ENCODE assay signal across 8 cellular contexts in the genomic region with DNA sequence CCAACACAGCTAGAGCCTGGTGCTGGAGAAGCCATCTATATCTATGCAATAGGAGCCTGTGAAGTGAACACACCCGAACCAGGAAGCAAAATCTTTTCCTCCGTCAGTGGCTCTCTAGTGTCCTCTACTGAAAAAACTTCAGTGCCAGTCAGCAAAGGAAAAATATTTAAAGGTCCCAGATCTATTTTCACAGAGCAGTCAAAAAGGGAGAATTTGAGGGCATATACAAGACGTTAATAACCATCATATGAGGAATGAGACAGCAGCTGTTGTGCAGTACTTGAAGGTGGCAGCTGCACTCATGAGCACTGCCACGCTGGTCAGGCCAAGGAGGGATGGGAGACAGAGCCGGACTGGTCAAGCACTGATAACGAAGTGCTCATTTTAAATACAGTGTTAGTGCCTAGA. TPM values are rescaled to one million over a fixed set of nuclear protein-coding genes. Genes with fewer than 3 reads are reported as not detected.
DNase-seq lines count a peak whose midpoint lies in the region; ATAC-seq, FAIRE-seq and TF ChIP-seq lines count a peak whose summit lies in the region.

No MANE protein-coding gene starts in this region.

- H3K9me3 ChIP-seq in kidney (ENCODE audit: control insufficient read depth in 1 of 2, low read length in 2 of 2) = no peaks in the 10 kb centered on the region

- peaks cover 0 to 5% of the 10 kb centered on the region in 2 donors for H3K9me3 Mint-ChIP-seq in activated naive CD4-positive, alpha-beta T cell treated with anti-CD3 and anti-CD28 coated beads, Interleukin-2, amount 50 U/mL, for 72 hours

- TF ChIP-seq CTCF in LNCaP clone FGC (IDR thresholded peaks at IDR 0.05; ENCODE audit: control insufficient read depth, extremely low read depth, insufficient read depth) (peak; percentile 60), kidney (IDR thresholded peaks at IDR 0.05; ENCODE audit: borderline replicate concordance, extremely low read depth, insufficient read depth) (peak; percentile 20)

- peaks cover 9 to 46% of the 10 kb centered on the region in 2 donors for H3K36me3 Mint-ChIP-seq in activated naive CD4-positive, alpha-beta T cell treated with anti-CD3 and anti-CD28 coated beads, Interleukin-2, amount 50 U/mL, for 72 hours

- intact Hi-C loops in kidney (cut with DNase I) = no loop called here

- H3K27ac ChIP-seq in kidney (ENCODE audit: low read depth in 2 of 2, low read length in 2 of 2) = no peak overlapping the region

- ATAC-seq in activated naive CD4-positive, alpha-beta T cell treated with anti-CD3 and anti-CD28 coated beads, Interleukin-2, amount 50 U/mL, for 72 hours = peak; percentile 45 to 46
- ATAC-seq in GM19452 (IDR thresholded peaks at IDR 0.05; ENCODE audit: unreplicated experiment) (no peak), HG03521 (IDR thresholded peaks at IDR 0.05; ENCODE audit: unreplicated experiment) (no peak)

- H3K4me3 ChIP-seq in LNCaP clone FGC (ENCODE audit: low read depth, low read length) (no peak overlapping the region), kidney (ENCODE audit: low read length in 2 of 2) (no peak overlapping the region)

- no peak overlapping the region for H3K9ac ChIP-seq in kidney (ENCODE audit: low read length in 2 of 2)

- DNase-seq in DMS 273 (lab: John Stamatoyannopoulos, UW; ENCODE audit: unreplicated experiment) = peak; percentile 57
- DNase-seq in LNCaP clone FGC (ENCODE audit: low read depth) = peak; percentile 31
- DNase-seq in activated naive CD4-positive, alpha-beta T cell treated with anti-CD3 and anti-CD28 coated beads, Interleukin-2, amount 50 U/mL, for 72 hours (ENCODE audit: low spot score in 2 of 2) = no peak
- no peak for DNase-seq in kidney
- DNase-seq in activated CD8-positive, alpha-beta memory T cell treated with anti-CD3 and anti-CD28 coated beads, Interleukin-2, amount 50 U/mL, for 4 hours = no peak
- no peak for DNase-seq in GM03348 (ENCODE audit: low spot score)

- H3K27ac Mint-ChIP-seq in activated naive CD4-positive, alpha-beta T cell treated with anti-CD3 and anti-CD28 coated beads, Interleukin-2, amount 50 U/mL, for 72 hours = peak overlapping the region; percentile 24 to 58

- H3K4me1 ChIP-seq in kidney (ENCODE audit: control insufficient read depth in 1 of 2, insufficient read depth in 1 of 2, low read depth in 1 of 2, low read length in 2 of 2) = no peaks in the 10 kb centered on the region

- FAIRE-seq in kidney (lab: Jason Lieb, UNC) = no peak

- no peaks in the 10 kb centered on the region for H3K36me3 ChIP-seq in kidney (ENCODE audit: control insufficient read depth in 1 of 2, insufficient read depth in 2 of 2, low read length in 2 of 2)

RNA-seq across cellular contexts. Expression of gene MCUB, which starts 14.4 kb away (rescaled TPM):
- 10 to 100 TPM; 63.9 to 69.9 TPM for total RNA-seq in activated naive CD4-positive, alpha-beta T cell treated with anti-CD3 and anti-CD28 coated beads, Interleukin-2, amount 50 U/mL, for 72 hours
- total RNA-seq in kidney = 15.2 TPM
- 2.3 TPM for polyA plus RNA-seq in kidney (ENCODE audit: insufficient read depth, low read depth, low replicate concordance)

Comparison
In these comparisons a context has a peak if more than half of its experiments do, and no peak if none do; other contexts are left out.
1. DNase-seq: peak in DMS 273 (single experiment) and LNCaP clone FGC (single experiment); none in activated naive CD4-positive, alpha-beta T cell treated with anti-CD3 and anti-CD28 coated beads, Interleukin-2, amount 50 U/mL, for 72 hours (0 of 2), kidney (single experiment), activated CD8-positive, alpha-beta memory T cell treated with anti-CD3 and anti-CD28 coated beads, Interleukin-2, amount 50 U/mL, for 4 hours (single experiment) and GM03348 (single experiment).
2. ATAC-seq: peak in activated naive CD4-positive, alpha-beta T cell treated with anti-CD3 and anti-CD28 coated beads, Interleukin-2, amount 50 U/mL, for 72 hours (2 of 2); none in GM19452 (single experiment) and HG03521 (single experiment).